27 cellular contexts compared by ENCODE assay signal in the genomic region with DNA sequence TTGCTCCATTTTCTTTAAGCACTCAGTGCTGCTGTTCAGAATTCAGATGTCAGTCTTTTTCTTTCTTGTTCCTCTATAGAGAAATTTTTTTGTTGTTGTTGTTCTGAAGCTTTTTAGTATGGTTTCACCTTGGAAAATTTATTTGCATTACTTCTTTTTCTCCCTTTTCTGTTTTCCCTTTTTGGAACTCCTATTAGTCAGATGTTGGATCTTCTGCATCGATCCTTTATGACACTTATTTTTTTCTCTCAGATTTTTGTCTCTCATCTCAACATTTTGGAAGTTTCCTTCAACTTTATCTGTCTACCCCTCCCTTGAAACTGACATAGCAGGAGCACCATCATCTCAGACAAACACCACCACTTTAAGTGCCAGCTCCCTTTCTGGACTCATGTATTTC.
"Had no signal": no experiment of that assay in that cellular context is flagged by ENCODE, and none has a peak within 500 bp of the region (broad histone marks: within the 10 kb centered on the region; RNA-seq: fewer than 3 reads in every experiment).

No MANE protein-coding gene starts in this region.

- FAIRE-seq: urothelium cell line had no signal

- ATAC-seq: stimulated activated effector memory CD8-positive, alpha-beta T cell treated with anti-CD3 and anti-CD28 coated beads, Interleukin-12 subunit alpha, Interleukin-12 subunit beta, amount 100 ng/mL, for 72 hours; stimulated activated memory B cell treated with anti-CD40 and anti-IgM and Interleukin-4, amounts not matched to agents 10 μg/mL and 1 μg/mL and 100 μg/mL, for 72 hours; stimulated activated naive B cell treated with anti-CD40 and anti-IgM and Interleukin-4, amounts not matched to agents 10 μg/mL and 1 μg/mL and 100 μg/mL, for 72 hours; stimulated activated naive CD8-positive, alpha-beta T cell treated with anti-CD3 and anti-CD28 coated beads, Interleukin-15, amount 100 ng/mL, for 72 hours; stimulated activated naive CD8-positive, alpha-beta T cell treated with anti-CD3 and anti-CD28 coated beads, Interleukin-15, Interleukin-2, amounts not matched to agents 100 U/mL and 50 U/mL, for 24 hours; upper lobe of right lung had no signal

- H3K4me1 ChIP-seq: stomach, suprapubic skin, testis, thyroid gland, tibial nerve, transverse colon, upper lobe of left lung, upper lobe of right lung, uterus, vagina had no signal

- H3K4me3 ChIP-seq: stomach, suprapubic skin, testis, thoracic aorta, thyroid gland, tibial artery, tibial nerve, transverse colon, upper lobe of left lung, upper lobe of right lung, uterus, vagina had no signal

- H3K27me3 ChIP-seq: stomach, suprapubic skin, testis, thyroid gland, tibial artery, tibial nerve, transverse colon, upper lobe of left lung, upper lobe of right lung, uterus, vagina had no signal

- H3K9me3 ChIP-seq: suprapubic skin, testis, thoracic aorta, thyroid gland, upper lobe of right lung, uterus had no signal

- H3K36me3 ChIP-seq: stomach, suprapubic skin, thoracic aorta, thyroid gland, tibial artery, tibial nerve, transverse colon, upper lobe of left lung, upper lobe of right lung, uterus, vagina had no signal

- H3K27ac ChIP-seq: stomach, suprapubic skin, testis, thoracic aorta, thyroid gland, tibial artery, tibial nerve, transverse colon, upper lobe of left lung, upper lobe of right lung, uterus, vagina had no signal

- DNase-seq: stimulated activated CD4-positive, alpha-beta T cell treated with anti-CD3 and anti-CD28 coated beads, Interleukin-2, amount 100 ng/mL, for 48 hours; stimulated activated CD4-positive, alpha-beta T cell treated with anti-CD3 and anti-CD28 coated beads, Interleukin-4, amount 100 ng/mL, for 1 hour; stimulated activated CD4-positive, alpha-beta T cell treated with anti-CD3 and anti-CD28 coated beads, Interleukin-4, amount 100 ng/mL, for 24 hours; stimulated activated CD4-positive, alpha-beta T cell treated with anti-CD3 and anti-CD28 coated beads, Interleukin-4, amount 100 ng/mL, for 4 hours; stimulated activated CD8-positive, alpha-beta memory T cell treated with anti-CD3 and anti-CD28 coated beads, Interleukin-4, amount 100 ng/mL, for 48 hours; stimulated activated naive B cell treated with anti-CD40 and anti-IgM and Interleukin-4, amounts not matched to agents 10 μg/mL and 1 μg/mL and 100 μg/mL, for 72 hours; stimulated activated naive CD4-positive, alpha-beta T cell; stimulated activated naive CD4-positive, alpha-beta T cell treated with Interleukin-2 at 50 U/mL for 16 hours; stimulated activated naive CD8-positive, alpha-beta T cell treated with anti-CD3 and anti-CD28 coated beads, Interleukin-15, amount 100 ng/mL, for 72 hours; stimulated activated naive CD8-positive, alpha-beta T cell treated with anti-CD3 and anti-CD28 coated beads, Interleukin-15, Interleukin-2, amounts not matched to agents 100 U/mL and 50 U/mL, for 24 hours; stomach; substantia nigra; testis; thyroid gland; tibial artery; transverse colon; trophoblast cell; upper lobe of left lung; upper lobe of right lung; uterus had no signal
